Comparison of ENCODE assay signal across 13 cellular contexts in genomic region chr16:69942099-69942491, GRCh38.
"Had no signal": no experiment of that assay in that cellular context is flagged by ENCODE, and none has a peak within 500 bp of the region (broad histone marks: within the 10 kb centered on the region; RNA-seq: fewer than 3 reads in every experiment).

No MANE protein-coding gene starts in this region.

- ATAC-seq: left lung; stimulated activated effector memory CD8-positive, alpha-beta T cell treated with anti-CD3 and anti-CD28 coated beads, Interleukin-12 subunit alpha, Interleukin-12 subunit beta, amount 100 ng/mL, for 72 hours; T-helper 17 cell had no signal

- H3K9me3 ChIP-seq: esophagus squamous epithelium, left lung, pancreas, upper lobe of left lung had no signal

- H3K27ac ChIP-seq: left lung, pancreas had no signal

- H3K36me3 ChIP-seq: neural progenitor cell had no signal

- DNase-seq: activated B cell treated with CpG ODN at 0.5 μM for 24 hours; activated CD4-positive, alpha-beta T cell treated with anti-CD3 and anti-CD28 coated beads, Interleukin-2, amount 10 ng/mL, durations not matched to agents 7 days and 5 days; activated effector memory CD4-positive, alpha-beta T cell treated with Interleukin-2 at 50 U/mL for 16 hours; activated T-cell treated with anti-CD3 and anti-CD28 coated beads, Interleukin-2, amount 50 U/mL, for 24 hours; anterior cingulate cortex; esophagus squamous epithelium; left lung; T-helper 17 cell had no signal

- H3K27me3 ChIP-seq: esophagus squamous epithelium, left lung, neural progenitor cell, pancreas, upper lobe of left lung had no signal

- H3K4me3 ChIP-seq: esophagus squamous epithelium, left lung, neural progenitor cell, pancreas, smooth muscle cell, upper lobe of left lung had no signal

- H3K4me1 ChIP-seq: left lung, pancreas had no signal
